Comparison of ENCODE assay signal across 17 cellular contexts in the genomic region with DNA sequence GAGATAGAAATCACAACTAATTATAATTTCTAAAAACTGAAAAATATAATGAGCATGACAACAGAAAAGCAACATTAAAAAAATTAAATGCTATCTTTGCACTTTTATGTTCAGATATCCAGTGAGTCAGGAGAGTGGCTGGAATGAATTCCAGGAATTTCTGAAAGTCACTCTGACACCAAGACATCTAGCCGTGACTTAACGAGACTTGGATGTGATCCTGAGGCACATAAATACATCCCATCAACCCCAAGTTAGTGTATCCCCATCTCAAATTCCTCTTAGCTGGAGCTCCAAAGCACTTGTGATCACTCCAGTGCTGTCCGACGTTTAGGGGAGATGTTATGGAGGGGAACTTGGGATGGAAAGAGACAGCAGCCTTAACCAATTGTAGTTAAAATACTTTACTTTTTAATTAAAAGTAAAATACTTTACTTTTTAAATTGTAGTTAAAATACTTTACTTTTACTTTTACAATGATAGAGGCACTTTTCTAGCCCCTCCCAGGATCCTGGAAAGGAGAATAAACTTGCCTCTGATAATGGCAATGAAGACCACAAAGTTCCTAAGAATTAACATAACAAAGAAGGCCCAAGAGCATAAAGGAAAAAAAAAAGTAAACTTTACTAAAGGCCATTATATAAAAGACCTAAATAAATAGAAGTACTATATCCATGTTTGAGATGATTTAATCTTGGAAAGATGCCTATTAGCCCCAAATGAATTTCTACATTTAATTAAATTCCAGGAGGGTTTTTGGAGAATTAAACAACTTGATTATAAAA.
DNase-seq lines count a peak whose midpoint lies in the region; ATAC-seq and TF ChIP-seq lines count a peak whose summit lies in the region.
"Had no signal": no experiment of that assay in that cellular context is flagged by ENCODE, and none has a peak within 500 bp of the region (broad histone marks: within the 10 kb centered on the region; RNA-seq: fewer than 3 reads in every experiment).

No MANE protein-coding gene starts in this region.

- no peaks in the 10 kb centered on the region for H3K4me1 ChIP-seq in right atrium auricular region
- H3K4me1 ChIP-seq in endodermal cell (ENCODE audit: control insufficient read depth, insufficient read depth, low read length), result no peaks in the 10 kb centered on the region
- peaks cover 0 to 28% (median 6%) of the 10 kb centered on the region in 3 donors for H3K4me1 ChIP-seq in esophagus squamous epithelium
- H3K4me1 ChIP-seq in SJCRH30, result no peaks in the 10 kb centered on the region
- H3K4me1 ChIP-seq: BLaER1 had no signal

- H3K4me3 ChIP-seq in right atrium auricular region (no peak overlapping the region), endodermal cell (ENCODE audit: low read length) (no peak overlapping the region), esophagus squamous epithelium (no peak overlapping the region), SJCRH30 (no peak overlapping the region)
- H3K4me3 ChIP-seq: BLaER1 had no signal

- H3K4me3 Mint-ChIP-seq in endodermal cell, result no peak overlapping the region
- H3K4me3 Mint-ChIP-seq: CD4-positive, alpha-beta memory T cell had no signal

- H3K27ac ChIP-seq in right atrium auricular region (no peak overlapping the region), endodermal cell (ENCODE audit: low read depth, low read length) (no peak overlapping the region), esophagus squamous epithelium (no peak overlapping the region), SJCRH30 (no peak overlapping the region)
- H3K27ac ChIP-seq: 22Rv1, BLaER1 had no signal

- H3K27me3 ChIP-seq in right atrium auricular region (no peaks in the 10 kb centered on the region), endodermal cell (ENCODE audit: control insufficient read depth, insufficient read depth, low read length, poor library complexity, severe bottlenecking) (no peaks in the 10 kb centered on the region), esophagus squamous epithelium (no peaks in the 10 kb centered on the region), SJCRH30 (no peaks in the 10 kb centered on the region)
- H3K27me3 ChIP-seq: BLaER1 had no signal

- ATAC-seq in GM21717 (IDR thresholded peaks at IDR 0.05; ENCODE audit: unreplicated experiment), result no peak
- ATAC-seq: HCT116 had no signal

- DNase-seq in right atrium auricular region (ENCODE audit: low spot score) (peak; percentile 9), cardiac septum (ENCODE audit: low spot score) (no peak), M059J (ENCODE audit: low read depth) (peak; percentile 40), endodermal cell (peak; percentile 17), cerebellar nuclear complex (lab: John Stamatoyannopoulos, UW) (no peak), esophagus squamous epithelium (lab: John Stamatoyannopoulos, UW) (no peak), SJCRH30 (no peak)
- DNase-seq: CD4-positive, alpha-beta memory T cell; DMS53; NCI-H1417; NCI-H187 treated with DMSO at 0.1 percent for 48 hours; NCI-H526; SW 1271 had no signal

- no peak for TF ChIP-seq POLR2A in esophagus squamous epithelium (IDR thresholded peaks at IDR 0.05)

- H3K36me3 Mint-ChIP-seq in endodermal cell (ENCODE audit: low read depth), result no peaks in the 10 kb centered on the region
- H3K36me3 Mint-ChIP-seq: CD4-positive, alpha-beta memory T cell had no signal

- H3K36me3 ChIP-seq in right atrium auricular region (no peaks in the 10 kb centered on the region), endodermal cell (ENCODE audit: control insufficient read depth, insufficient read depth, low read length) (no peaks in the 10 kb centered on the region), esophagus squamous epithelium (no peaks in the 10 kb centered on the region), SJCRH30 (no peaks in the 10 kb centered on the region)
- H3K36me3 ChIP-seq: BLaER1 had no signal

- H3K27me3 Mint-ChIP-seq in endodermal cell (ENCODE audit: insufficient read depth), result peaks cover 1% of the 10 kb centered on the region

- no peak for TF ChIP-seq CTCF in right atrium auricular region (IDR thresholded peaks at IDR 0.05)
- no peak for TF ChIP-seq CTCF in endodermal cell (conservative IDR thresholded peaks at IDR 0.05)
- no peak for TF ChIP-seq CTCF in esophagus squamous epithelium (IDR thresholded peaks at IDR 0.05)

- H3K4me1 Mint-ChIP-seq in endodermal cell, result no peaks in the 10 kb centered on the region
- H3K4me1 Mint-ChIP-seq: CD4-positive, alpha-beta memory T cell had no signal

- intact Hi-C loops in cardiac septum (cut with DNase I) (no loop called here), esophagus squamous epithelium (cut with DNase I) (no loop called here)

- no peak overlapping the region for H3K27ac Mint-ChIP-seq in endodermal cell
- H3K27ac Mint-ChIP-seq: CD4-positive, alpha-beta memory T cell had no signal

- H3K9ac ChIP-seq in endodermal cell (ENCODE audit: extremely low read depth, low read length, poor library complexity, severe bottlenecking), result no peak overlapping the region
- H3K9ac ChIP-seq: BLaER1 had no signal

- H3K9me3 ChIP-seq in right atrium auricular region (peaks cover 0 to 17% of the 10 kb centered on the region in 2 donors), endodermal cell (ENCODE audit: control insufficient read depth, low read length) (no peaks in the 10 kb centered on the region), esophagus squamous epithelium (peaks cover 0 to 6% (median 0%) of the 10 kb centered on the region in 3 donors), SJCRH30 (replicated peaks) (no peaks in the 10 kb centered on the region)

- 93% methylated on average over 4 of the region's 4 CpGs; no CpG with 5 or more reads in 1 of the 2 experiments for WGBS in endodermal cell (ENCODE audit: insufficient coverage in 1 of 2, insufficient read length in 1 of 2), 2 experiments
- WGBS in esophagus squamous epithelium, 2 donors, result 78 to 85% methylated on average over 4 of the region's 4 CpGs

- peaks cover 13% of the 10 kb centered on the region for H3K9me3 Mint-ChIP-seq in endodermal cell

Comparison
In these comparisons a context has a peak if more than half of its experiments do, and no peak if none do; other contexts are left out.
1. DNase-seq: peak in right atrium auricular region (single experiment), M059J (single experiment) and endodermal cell (single experiment); none in cardiac septum (single experiment), cerebellar nuclear complex (0 of 2), esophagus squamous epithelium (single experiment) and SJCRH30 (0 of 2).